Comparison of ENCODE assay signal across 8 cellular contexts in the genomic region with DNA sequence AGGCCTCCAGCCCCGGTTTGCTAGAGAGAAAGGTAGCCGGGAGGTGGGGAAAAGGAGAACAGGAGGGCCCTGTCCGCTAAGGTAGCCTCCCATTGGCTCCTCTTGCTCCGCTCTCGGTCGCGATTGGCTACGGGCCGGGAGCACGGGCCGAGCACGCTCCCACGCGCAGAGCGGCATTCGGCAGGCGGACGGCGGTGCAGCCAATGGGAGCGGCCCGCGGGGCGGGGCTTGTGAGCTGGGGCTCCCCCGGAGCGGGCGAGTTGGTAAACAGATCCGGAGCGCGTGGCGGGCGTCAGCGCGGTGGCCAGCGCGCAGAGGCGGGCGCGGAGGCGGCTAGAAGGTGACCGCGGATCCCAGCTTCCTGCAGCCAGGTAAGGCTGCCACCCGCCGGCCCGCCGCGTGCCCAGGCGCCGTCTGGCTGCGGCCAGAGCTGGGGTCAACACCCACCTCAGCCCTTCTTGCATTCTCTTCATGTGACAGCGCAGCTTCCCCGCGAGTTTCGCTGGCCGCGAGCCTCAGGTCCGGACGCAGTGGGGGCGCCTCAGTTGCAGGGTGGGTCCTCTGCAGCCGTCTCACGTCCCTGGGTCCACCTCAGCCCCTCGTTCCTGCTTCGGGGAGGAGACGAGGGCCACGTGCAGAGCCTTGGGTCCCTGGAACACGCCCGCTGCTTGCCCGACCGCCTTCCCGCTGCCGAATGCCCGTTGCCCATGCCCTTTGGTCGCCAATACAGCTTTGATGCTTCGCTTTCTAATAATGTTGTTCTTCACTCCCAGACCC. TPM values are rescaled to one million over a fixed set of nuclear protein-coding genes. Genes with fewer than 3 reads are reported as not detected.
DNase-seq lines count a peak whose midpoint lies in the region; ATAC-seq and FAIRE-seq lines count a peak whose summit lies in the region.

A gene (plus strand): TSS at position 266 of the 777 bp plus-strand sequence. CDS start 21,092 bp downstream, outside the sequence.

- H3K9me3 Mint-ChIP-seq in activated T-cell treated with anti-CD3 and anti-CD28 coated beads, Interleukin-2, amount 50 U/mL, for 72 hours: peaks cover 4% of the 10 kb centered on the region in 2 donors

- no peaks in the 10 kb centered on the region for H3K27me3 Mint-ChIP-seq in activated T-cell treated with anti-CD3 and anti-CD28 coated beads, Interleukin-2, amount 50 U/mL, for 72 hours (ENCODE audit: low read depth)

- H3K4me1 Mint-ChIP-seq in activated T-cell treated with anti-CD3 and anti-CD28 coated beads, Interleukin-2, amount 50 U/mL, for 72 hours (ENCODE audit: low read depth): peaks cover 64% of the 10 kb centered on the region

- peak within 1 kb of the TSS; percentile 94 for H3K27ac ChIP-seq in GM23248
- peak within 1 kb of the TSS; percentile 91 for H3K27ac ChIP-seq in Karpas-422 (ENCODE audit: low read length)

- FAIRE-seq in RCC 7860 (lab: Jason Lieb, UNC): peak; percentile 90

- H3K4me3 ChIP-seq in GM23248 (peak within 1 kb of the TSS; percentile 85), Karpas-422 (ENCODE audit: low read length) (peak within 1 kb of the TSS; percentile 84), mucosa of stomach (ENCODE audit: low read length) (peak within 1 kb of the TSS; percentile 91)

- H3K27me3 ChIP-seq in GM23248 (replicated peaks; ENCODE audit: insufficient read depth) (no peaks in the 10 kb centered on the region), Karpas-422 (ENCODE audit: low read length) (no peaks in the 10 kb centered on the region), mucosa of stomach (ENCODE audit: control insufficient read depth, insufficient read depth, low read length) (no peaks in the 10 kb centered on the region)

- in situ Hi-C loops in GM23248 (cut with MboI): no loop called here

- H3F3A ChIP-seq in GM23248 (ENCODE audit: insufficient read depth): no peaks in the 10 kb centered on the region

- H2AFZ ChIP-seq in GM23248 (peak within 1 kb of the TSS; percentile 98), Karpas-422 (ENCODE audit: low read length) (peak within 1 kb of the TSS; percentile 99)

- H3K4me2 ChIP-seq in GM23248 (ENCODE audit: unreplicated experiment) (peak within 1 kb of the TSS; percentile 95), Karpas-422 (ENCODE audit: low read depth, low read length, poor library complexity, severe bottlenecking) (peak within 1 kb of the TSS; percentile 96)

- H3K36me3 ChIP-seq in GM23248 (ENCODE audit: low read depth) (no peaks in the 10 kb centered on the region), Karpas-422 (ENCODE audit: insufficient read depth, low read length) (no peaks in the 10 kb centered on the region), mucosa of stomach (ENCODE audit: control insufficient read depth, insufficient read depth, low read length) (no peaks in the 10 kb centered on the region)

- peak; percentile 94 to 95 for ATAC-seq in activated T-cell treated with anti-CD3 and anti-CD28 coated beads, Interleukin-2, amount 50 U/mL, for 72 hours (replicated peaks in 1 of 2)
- peak; percentile 100 for ATAC-seq in esophagus mucosa

- H3K36me3 Mint-ChIP-seq in activated T-cell treated with anti-CD3 and anti-CD28 coated beads, Interleukin-2, amount 50 U/mL, for 72 hours (ENCODE audit: insufficient read depth in 2 of 2): peaks cover 4 to 6% of the 10 kb centered on the region in 2 donors

- peaks cover 8% of the 10 kb centered on the region for H3K4me1 ChIP-seq in GM23248 (ENCODE audit: insufficient read depth)
- H3K4me1 ChIP-seq in Karpas-422 (ENCODE audit: low read length): peaks cover 33% of the 10 kb centered on the region
- peaks cover 53% of the 10 kb centered on the region for H3K4me1 ChIP-seq in mucosa of stomach (ENCODE audit: control insufficient read depth, insufficient read depth, low read length)

- peak within 1 kb of the TSS; percentile 96 for H3K27ac Mint-ChIP-seq in activated T-cell treated with anti-CD3 and anti-CD28 coated beads, Interleukin-2, amount 50 U/mL, for 72 hours

- no peaks in the 10 kb centered on the region for H3K9me3 ChIP-seq in GM23248 (ENCODE audit: low read depth)
- H3K9me3 ChIP-seq in Karpas-422 (ENCODE audit: low read length): peaks cover 5% of the 10 kb centered on the region
- H3K9me3 ChIP-seq in mucosa of stomach (ENCODE audit: control insufficient read depth, low read length): no peaks in the 10 kb centered on the region

- H3K9ac ChIP-seq in GM23248 (peak within 1 kb of the TSS; percentile 95), Karpas-422 (ENCODE audit: low read length) (peak within 1 kb of the TSS; percentile 95), mucosa of stomach (ENCODE audit: low read length) (peak within 1 kb of the TSS; percentile 89)

- 0 to 1% methylated on average over 63 to 70 of the region's 73 CpGs for WGBS in GM23248 (ENCODE audit: low coverage in 1 of 2, low lambda C conversion rate in 2 of 2, missing lambda C conversion rate in 2 of 2), 2 experiments

- peak; percentile 100 for DNase-seq in DMS153 treated with DMSO at 0.1 percent for 48 hours (lab: John Stamatoyannopoulos, UW; ENCODE audit: unreplicated experiment)
- DNase-seq in GM23248: peak; percentile 100
- DNase-seq in Karpas-422: peak; percentile 99
- peak; percentile 100 for DNase-seq in RCC 7860 (ENCODE audit: low spot score)
- DNase-seq in activated T-cell treated with anti-CD3 and anti-CD28 coated beads, Interleukin-2, amount 50 U/mL, for 72 hours: peak; percentile 99 to 100
- DNase-seq in stimulated activated CD8-positive, alpha-beta memory T cell treated with anti-CD3 and anti-CD28 coated beads, Interleukin-4, amount 100 ng/mL, for 48 hours: peak; percentile 97

- peak within 1 kb of the TSS; percentile 85 to 94 for H3K4me3 Mint-ChIP-seq in activated T-cell treated with anti-CD3 and anti-CD28 coated beads, Interleukin-2, amount 50 U/mL, for 72 hours

- H3K9me2 ChIP-seq in GM23248 (ENCODE audit: insufficient read depth) (no peaks in the 10 kb centered on the region), Karpas-422 (replicated peaks; ENCODE audit: insufficient read depth, low read length) (no peaks in the 10 kb centered on the region)

- no peaks in the 10 kb centered on the region for H3K79me2 ChIP-seq in GM23248 (ENCODE audit: insufficient read depth)
- H3K79me2 ChIP-seq in Karpas-422 (ENCODE audit: low read length): no peaks in the 10 kb centered on the region

- no peaks in the 10 kb centered on the region for H4K20me1 ChIP-seq in GM23248 (ENCODE audit: insufficient read depth)
- no peaks in the 10 kb centered on the region; the same call in 1 of the 2 replicates for H4K20me1 ChIP-seq in Karpas-422 (ENCODE audit: insufficient read depth, low read depth, low read length)

RNA-seq across cellular contexts. Expression of the gene that starts here (rescaled TPM):
- 8.3 and 10.5 TPM in 2 replicates for total RNA-seq in GM23248 (2014; rRNA removed; shearing (Covaris generic))
- 7.9 and 8.7 TPM in 2 replicates for polyA plus RNA-seq in GM23248 (2016; fragmentation: Nextera tagmentation; extraction: Ambion mirVana)
- 12.7 and 22.6 TPM in 2 replicates for total RNA-seq in Karpas-422 (2014; rRNA removed; shearing (Covaris generic); ENCODE audit: low replicate concordance)
- total RNA-seq in activated T-cell treated with anti-CD3 and anti-CD28 coated beads, Interleukin-2, amount 50 U/mL, for 72 hours: 10 to 100 TPM; 24.2 to 32.2 TPM
- total RNA-seq in esophagus mucosa: 6.3 TPM

Comparison
In these comparisons a context has a peak if more than half of its experiments do, and no peak if none do; other contexts are left out.
1. Peak in every context shown above with its lines: DNase-seq, ATAC-seq, H3K4me3 ChIP-seq and H3K27ac ChIP-seq.